In the genomic region with DNA sequence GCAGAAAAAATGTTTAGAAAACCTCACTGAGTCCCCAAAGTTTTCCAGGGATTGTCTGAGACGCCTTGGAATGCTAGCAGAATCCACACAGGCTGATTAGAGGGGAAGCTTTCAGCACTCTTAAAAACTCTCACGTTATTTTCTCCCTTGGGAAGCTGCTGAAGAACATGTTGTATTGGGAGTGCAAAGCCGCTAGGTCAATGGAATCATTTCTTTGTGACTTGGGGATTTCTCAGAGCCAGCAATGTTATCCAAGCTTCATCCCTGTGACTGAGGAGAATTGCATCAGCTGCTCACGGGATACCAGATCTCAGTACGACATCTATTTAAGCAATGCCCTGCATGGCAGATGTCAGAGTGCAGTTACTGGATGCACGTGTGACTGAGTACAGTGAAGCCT, we compare ENCODE assay signal across 15 cellular contexts.
DNase-seq lines count a peak whose midpoint lies in the region; ATAC-seq and TF ChIP-seq lines count a peak whose summit lies in the region.
"Had no signal": no experiment of that assay in that cellular context is flagged by ENCODE, and none has a peak within 500 bp of the region (broad histone marks: within the 10 kb centered on the region; RNA-seq: fewer than 3 reads in every experiment).

No MANE protein-coding gene starts in this region.

- no peaks in the 10 kb centered on the region for H3K9me3 ChIP-seq in fibroblast of lung (ENCODE audit: control insufficient read depth, insufficient read depth, low read depth, low read length)
- H3K9me3 ChIP-seq in MG63: peaks cover 27% of the 10 kb centered on the region
- H3K9me3 ChIP-seq: A549 had no signal

- peaks cover 6% of the 10 kb centered on the region for H3K36me3 Mint-ChIP-seq in natural killer cell
- H3K36me3 Mint-ChIP-seq: activated naive CD8-positive, alpha-beta T cell treated with anti-CD3 and anti-CD28 coated beads, Interleukin-2, amount 10 ng/mL, durations not matched to agents 7 days and 5 days had no signal

- H3K9me3 Mint-ChIP-seq in natural killer cell: peaks cover 7 to 20% of the 10 kb centered on the region in 2 donors

- no peaks in the 10 kb centered on the region for H3K36me3 ChIP-seq in fibroblast of lung (ENCODE audit: control insufficient read depth, insufficient read depth, low read length)
- H3K36me3 ChIP-seq in MG63: no peaks in the 10 kb centered on the region

- H4K20me1 ChIP-seq in fibroblast of lung (ENCODE audit: control insufficient read depth, extremely low read depth, insufficient read depth, low read length): no peaks in the 10 kb centered on the region

- H3K27ac ChIP-seq in fibroblast of lung (ENCODE audit: insufficient read depth, low read length): peak overlapping the region; percentile 23
- H3K27ac ChIP-seq: A549 had no signal

- DNase-seq in Right ventricle myocardium inferior (ENCODE audit: missing footprints) (no peak), cardiac septum (ENCODE audit: low spot score) (no peak), fibroblast of lung (ENCODE audit: low read depth in 2 of 2) (peak; percentile 69 to 80), myocyte (ENCODE audit: low read depth) (peak; percentile 87), NCI-H2196 treated with DMSO at 0.1 percent for 48 hours (lab: John Stamatoyannopoulos, UW; ENCODE audit: unreplicated experiment) (no peak), natural killer cell (no peak), MG63 (no peak)
- DNase-seq in activated effector memory CD4-positive, alpha-beta T cell treated with Interleukin-2 at 50 U/mL for 16 hours: no peak
- DNase-seq: activated CD8-positive, alpha-beta T cell treated with anti-CD3 and anti-CD28 coated beads, Interleukin-2, amount 10 ng/mL, durations not matched to agents 7 days and 5 days; activated naive CD8-positive, alpha-beta T cell treated with anti-CD3 and anti-CD28 coated beads, Interleukin-2, amount 10 ng/mL, durations not matched to agents 7 days and 5 days; stimulated activated CD4-positive, alpha-beta T cell treated with anti-CD3 and anti-CD28 coated beads, Interleukin-1b, Interleukin-23, amount 100 ng/mL, for 48 hours; stimulated activated naive CD8-positive, alpha-beta T cell treated with anti-CD3 and anti-CD28 coated beads, Interleukin-15, amount 100 ng/mL, for 72 hours; T-helper 2 cell had no signal

- no peaks in the 10 kb centered on the region for H3K4me1 Mint-ChIP-seq in natural killer cell
- H3K4me1 Mint-ChIP-seq: activated naive CD8-positive, alpha-beta T cell treated with anti-CD3 and anti-CD28 coated beads, Interleukin-2, amount 10 ng/mL, durations not matched to agents 7 days and 5 days; stimulated activated naive CD8-positive, alpha-beta T cell treated with anti-CD3 and anti-CD28 coated beads, Interleukin-15, amount 100 ng/mL, for 72 hours had no signal

- TF ChIP-seq CTCF in fibroblast of lung (conservative IDR thresholded peaks at IDR 0.05 in 1 of 2, IDR thresholded peaks at IDR 0.05 in 1 of 2; ENCODE audit: low read depth in 1 of 2, low read length in 2 of 2) (no peak), natural killer cell (IDR thresholded peaks at IDR 0.05) (no peak)

- no peak overlapping the region for H3K4me3 Mint-ChIP-seq in natural killer cell
- H3K4me3 Mint-ChIP-seq: activated CD8-positive, alpha-beta T cell treated with anti-CD3 and anti-CD28 coated beads, Interleukin-2, amount 10 ng/mL, durations not matched to agents 7 days and 5 days; activated naive CD8-positive, alpha-beta T cell treated with anti-CD3 and anti-CD28 coated beads, Interleukin-2, amount 10 ng/mL, durations not matched to agents 7 days and 5 days; stimulated activated naive CD8-positive, alpha-beta T cell treated with anti-CD3 and anti-CD28 coated beads, Interleukin-15, amount 100 ng/mL, for 72 hours had no signal

- H2AFZ ChIP-seq in fibroblast of lung (ENCODE audit: low read length): peak overlapping the region; percentile 50

- intact Hi-C loops in Right ventricle myocardium inferior (cut with DNase I): loop anchor here (10.0 kb wide), 1 partner anchor 269 kb away; no protein-coding TSS in a partner anchor
- intact Hi-C loops in cardiac septum (cut with DNase I): loop anchor here (5.0 kb wide), 1 partner anchor 61 kb away; no protein-coding TSS in a partner anchor
- intact Hi-C loops in natural killer cell (cut with micrococcal nuclease): no loop called here

- H3K27me3 Mint-ChIP-seq in natural killer cell (ENCODE audit: low read depth in 2 of 2): no peaks in the 10 kb centered on the region
- H3K27me3 Mint-ChIP-seq: activated naive CD8-positive, alpha-beta T cell treated with anti-CD3 and anti-CD28 coated beads, Interleukin-2, amount 10 ng/mL, durations not matched to agents 7 days and 5 days; stimulated activated naive CD8-positive, alpha-beta T cell treated with anti-CD3 and anti-CD28 coated beads, Interleukin-15, amount 100 ng/mL, for 72 hours had no signal

- no peak overlapping the region for H3K27ac Mint-ChIP-seq in natural killer cell
- H3K27ac Mint-ChIP-seq: activated CD8-positive, alpha-beta T cell treated with anti-CD3 and anti-CD28 coated beads, Interleukin-2, amount 10 ng/mL, durations not matched to agents 7 days and 5 days; activated naive CD8-positive, alpha-beta T cell treated with anti-CD3 and anti-CD28 coated beads, Interleukin-2, amount 10 ng/mL, durations not matched to agents 7 days and 5 days had no signal

- H3K9ac ChIP-seq in fibroblast of lung (ENCODE audit: insufficient read depth, low read length): no peak overlapping the region

- ATAC-seq in Right ventricle myocardium inferior (peak; percentile 97), natural killer cell (no peak)
- ATAC-seq: A549; activated CD8-positive, alpha-beta T cell treated with anti-CD3 and anti-CD28 coated beads, Interleukin-2, amount 10 ng/mL, durations not matched to agents 7 days and 5 days; esophagus mucosa; stimulated activated naive CD8-positive, alpha-beta T cell treated with anti-CD3 and anti-CD28 coated beads, Interleukin-15, amount 100 ng/mL, for 72 hours had no signal

- no peaks in the 10 kb centered on the region for H3K79me2 ChIP-seq in fibroblast of lung (ENCODE audit: control insufficient read depth, insufficient read depth, low read length)

- H3K4me1 ChIP-seq in fibroblast of lung (ENCODE audit: control insufficient read depth, extremely low read depth, insufficient read depth, low read length): peaks cover 5% of the 10 kb centered on the region
- H3K4me1 ChIP-seq: A549 had no signal

- no peak overlapping the region for H3K4me2 ChIP-seq in fibroblast of lung (ENCODE audit: extremely low read depth, insufficient read depth, low read length)
- H3K4me2 ChIP-seq: A549 had no signal

- H3K4me3 ChIP-seq in fibroblast of lung (replicated peaks in 1 of 4; ENCODE audit: control extremely low read depth in 1 of 4, insufficient read depth in 1 of 4, low read depth in 3 of 4, low read length in 4 of 4): no peak overlapping the region
- no peak overlapping the region for H3K4me3 ChIP-seq in MG63
- H3K4me3 ChIP-seq: A549 had no signal

- no peaks in the 10 kb centered on the region for H3K27me3 ChIP-seq in fibroblast of lung (ENCODE audit: control insufficient read depth, insufficient read depth, low read length)
- no peaks in the 10 kb centered on the region for H3K27me3 ChIP-seq in MG63

Comparison
In these comparisons a context has a peak if more than half of its experiments do, and no peak if none do; other contexts are left out.
1. DNase-seq: peak in fibroblast of lung (2 of 2) and myocyte (single experiment); none in Right ventricle myocardium inferior (single experiment), cardiac septum (single experiment), NCI-H2196 treated with DMSO at 0.1 percent for 48 hours (single experiment), natural killer cell (single experiment), MG63 (single experiment) and activated effector memory CD4-positive, alpha-beta T cell treated with Interleukin-2 at 50 U/mL for 16 hours (single experiment).